17 cellular contexts compared by ENCODE assay signal in genomic region chr20:35708502-35708901, GRCh38.
"Had no signal": no experiment of that assay in that cellular context is flagged by ENCODE, and none has a peak within 500 bp of the region (broad histone marks: within the 10 kb centered on the region; RNA-seq: fewer than 3 reads in every experiment).

No MANE protein-coding gene starts in this region.

- H3K9me3 ChIP-seq: body of pancreas, colonic mucosa, tibial nerve, uterus had no signal

- H3K4me3 ChIP-seq: body of pancreas, colonic mucosa, skin epidermis, tibial nerve, uterus had no signal

- H3K9me3 Mint-ChIP-seq: activated naive CD4-positive, alpha-beta T cell treated with anti-CD3 and anti-CD28 coated beads, Interleukin-2, amount 10 ng/mL, durations not matched to agents 7 days and 5 days; activated T-helper 2 cell treated with anti-CD3 and anti-CD28 coated beads, Interferon-gamma antibody, Interleukin-2, Interleukin-4, amounts not matched to agents 10 μg/mL and 5 μg/mL and 100 μg/mL, durations not matched to agents 14 hours and 24 hours and 36 hours; WTC11 had no signal

- H3K4me1 Mint-ChIP-seq: WTC11 had no signal

- ATAC-seq: body of pancreas, esophagus mucosa, WTC11 had no signal

- H3K27ac Mint-ChIP-seq: activated naive CD4-positive, alpha-beta T cell treated with anti-CD3 and anti-CD28 coated beads, Interleukin-2, amount 10 ng/mL, durations not matched to agents 7 days and 5 days; WTC11 had no signal

- H3K36me3 ChIP-seq: uterus had no signal

- H3K27ac ChIP-seq: body of pancreas, colonic mucosa, skin epidermis, uterus had no signal

- FAIRE-seq: TTC549 had no signal

- H3K4me3 Mint-ChIP-seq: activated naive CD4-positive, alpha-beta T cell treated with anti-CD3 and anti-CD28 coated beads, Interleukin-2, amount 10 ng/mL, durations not matched to agents 7 days and 5 days; WTC11 had no signal

- H3K27me3 Mint-ChIP-seq: activated naive CD4-positive, alpha-beta T cell treated with anti-CD3 and anti-CD28 coated beads, Interleukin-2, amount 10 ng/mL, durations not matched to agents 7 days and 5 days had no signal

- DNase-seq: activated CD4-positive, alpha-beta T cell treated with anti-CD3 and anti-CD28 coated beads for 48 hours; activated naive CD4-positive, alpha-beta T cell treated with anti-CD3 and anti-CD28 coated beads, Interleukin-2, amount 10 ng/mL, durations not matched to agents 7 days and 5 days; amygdala; body of pancreas; central memory CD4-positive, alpha-beta T cell; colonic mucosa; islet precursor cell; stimulated activated CD4-positive, alpha-beta T cell treated with anti-CD3 and anti-CD28 coated beads, Interleukin-4, amount 100 ng/mL, for 24 hours; stimulated activated naive CD4-positive, alpha-beta T cell; substantia nigra; uterus had no signal

- H3K4me1 ChIP-seq: colonic mucosa had no signal
